Comparison of ENCODE assay signal across 9 cellular contexts in genomic region chr21:42414928-42415769, GRCh38. TPM values are rescaled to one million over a fixed set of nuclear protein-coding genes. Genes with fewer than 3 reads are reported as not detected.
DNase-seq lines count a peak whose midpoint lies in the region; ATAC-seq and TF ChIP-seq lines count a peak whose summit lies in the region.
"Had no signal": no experiment of that assay in that cellular context is flagged by ENCODE, and none has a peak within 500 bp of the region (broad histone marks: within the 10 kb centered on the region; RNA-seq: fewer than 3 reads in every experiment).

No MANE protein-coding gene starts in this region.

- H3F3A ChIP-seq in MM.1S (ENCODE audit: insufficient read depth, low read length) = no peaks in the 10 kb centered on the region

- H3K9me2 ChIP-seq in MM.1S (replicated peaks; ENCODE audit: insufficient read depth, low read length) = no peaks in the 10 kb centered on the region

- peaks cover 4% of the 10 kb centered on the region; the same call in 1 of the 2 replicates for H3K4me1 ChIP-seq in MM.1S (ENCODE audit: low read length)
- H3K4me1 ChIP-seq: body of pancreas had no signal

- H3K4me3 ChIP-seq in MM.1S (ENCODE audit: low read length) = no peak overlapping the region
- H3K4me3 ChIP-seq: body of pancreas had no signal

- no peaks in the 10 kb centered on the region for H3K36me3 ChIP-seq in MM.1S (replicated peaks; ENCODE audit: insufficient read depth, low read length)

- no peak overlapping the region for H3K4me3 Mint-ChIP-seq in chondrocyte (ENCODE audit: unreplicated experiment)

- H4K20me1 ChIP-seq in MM.1S (ENCODE audit: insufficient read depth, low read length) = no peaks in the 10 kb centered on the region

- H2AFZ ChIP-seq in MM.1S (ENCODE audit: low read length) = no peak overlapping the region

- H3K4me2 ChIP-seq in MM.1S (ENCODE audit: low read depth, low read length) = no peak overlapping the region

- peaks cover 94% of the 10 kb centered on the region for H3K27me3 ChIP-seq in MM.1S (replicated peaks; ENCODE audit: insufficient read depth, low read length)
- H3K27me3 ChIP-seq: body of pancreas had no signal

- H3K9ac ChIP-seq in MM.1S (ENCODE audit: low read length) = no peak overlapping the region

- TF ChIP-seq CTCF in chondrocyte (IDR thresholded peaks at IDR 0.05) (no peak), MM.1S (IDR thresholded peaks at IDR 0.05; ENCODE audit: low read length) (no peak)

- H3K9me3 ChIP-seq in MM.1S (replicated peaks; ENCODE audit: insufficient read depth, low read length) = no peaks in the 10 kb centered on the region
- H3K9me3 ChIP-seq: body of pancreas had no signal

- H3K36me3 Mint-ChIP-seq in chondrocyte (ENCODE audit: low read depth) = no peaks in the 10 kb centered on the region

- no peak overlapping the region for H3K27ac ChIP-seq in MM.1S (ENCODE audit: low read length)
- H3K27ac ChIP-seq: body of pancreas had no signal

- H3K79me2 ChIP-seq in MM.1S (ENCODE audit: low read length) = no peaks in the 10 kb centered on the region

- peak overlapping the region; percentile 2 for H3K27ac Mint-ChIP-seq in chondrocyte (ENCODE audit: unreplicated experiment)

- ATAC-seq in GM19023 (IDR thresholded peaks at IDR 0.05; ENCODE audit: unreplicated experiment) (peak; percentile 73), HG03095 (IDR thresholded peaks at IDR 0.05; ENCODE audit: unreplicated experiment) (peak; percentile 69)
- peak; percentile 87 to 95 for ATAC-seq in activated CD4-positive, CD25-positive, alpha-beta regulatory T cell treated with anti-CD3 and anti-CD28 coated beads, Interleukin-2, amount 50 U/mL, for 24 hours
- ATAC-seq: body of pancreas had no signal

- DNase-seq in chondrocyte (ENCODE audit: low spot score) (no peak), cerebellum (ENCODE audit: low spot score) (no peak), pons (ENCODE audit: low spot score) (no peak), MM.1S (no peak)
- peak; percentile 89 for DNase-seq in stimulated activated CD4-positive, alpha-beta T cell treated with anti-CD3 and anti-CD28 coated beads, Interleukin-12 subunit alpha, Interleukin-12 subunit beta, amount 100 ng/mL, for 4 hours

- H3K4me1 Mint-ChIP-seq in chondrocyte (ENCODE audit: low read depth) = peaks cover 8% of the 10 kb centered on the region

- peaks cover 6% of the 10 kb centered on the region for H3K27me3 Mint-ChIP-seq in chondrocyte (ENCODE audit: low read depth)

- peaks cover 7% of the 10 kb centered on the region for H3K9me3 Mint-ChIP-seq in chondrocyte (ENCODE audit: low read depth)

RNA-seq across cellular contexts. Expression of gene UBASH3A, which starts 11.4 kb away (rescaled TPM):
- not detected in 3 replicates for total RNA-seq in chondrocyte
- total RNA-seq in cerebellum = not detected

RNA-seq across cellular contexts. Expression of gene TMPRSS3, which starts 19.3 kb away (rescaled TPM):
- total RNA-seq in chondrocyte = 0.22 TPM in 1 of 3 replicates, not detected in the others
- total RNA-seq in cerebellum = 0.09 TPM

RNA-seq across cellular contexts. Expression of gene TFF1, which starts 48.8 kb away (rescaled TPM):
- total RNA-seq in chondrocyte (not detected in 3 replicates), cerebellum (not detected)
